In genomic region chr12:96321941-96322340, GRCh38 we compare ENCODE assay signal across 1 cellular context.
TF ChIP-seq lines count a peak whose summit lies in the region.

No MANE protein-coding gene starts in this region.

TF ChIP-seq in GM12878, 131 proteins besides CTCF, POLR2A, EP300 and RAD21:
- peak; percentile 48 for TF ChIP-seq JUNB (IDR thresholded peaks at IDR 0.05)
- no peak for TF ChIP-seq CREM (IDR thresholded peaks at IDR 0.05; ENCODE audit: low read depth)
